In the genomic region with DNA sequence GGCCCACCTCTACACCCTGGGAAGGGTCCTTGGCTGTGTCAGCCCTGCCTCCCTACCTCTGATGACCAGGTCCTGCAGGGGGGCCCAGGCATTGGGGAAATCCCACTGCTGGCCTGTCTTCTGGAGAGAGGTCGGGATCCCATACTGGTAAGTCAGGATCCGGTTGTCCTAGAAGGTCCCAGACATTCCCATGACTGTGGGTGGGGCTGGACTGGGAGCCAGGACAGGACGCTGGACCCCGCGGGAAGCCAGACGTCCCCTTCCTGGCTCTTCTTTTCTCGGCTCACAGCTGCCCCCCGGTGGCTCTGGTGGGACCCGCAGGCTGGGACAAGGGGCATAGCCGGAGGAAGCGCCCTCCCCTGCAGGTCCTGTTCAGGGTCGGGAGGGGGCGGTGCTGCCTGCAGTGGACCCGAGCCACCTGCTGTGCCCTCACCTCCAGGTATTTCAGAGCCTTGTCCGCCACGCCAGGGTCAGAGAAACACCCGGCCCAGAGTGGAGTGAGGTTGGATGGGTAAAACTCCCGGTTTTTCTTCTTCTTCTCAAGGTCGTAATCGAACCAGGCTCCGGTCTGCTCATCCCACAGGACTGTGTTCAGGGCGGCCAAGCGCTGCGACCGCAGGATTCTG, we compare ENCODE assay signal across 1 cellular context.
TF ChIP-seq lines count a peak whose summit lies in the region.

No MANE protein-coding gene starts in this region.

TF ChIP-seq in SK-N-SH, 30 proteins besides CTCF, POLR2A, EP300 and RAD21:
- TF ChIP-seq FOXM1 (IDR thresholded peaks at IDR 0.05; ENCODE audit: low read depth) (0 out of 2 replicates have a peak, but pooled peaks have one; percentile 23), EZH2phosphoT487 (IDR thresholded peaks at IDR 0.05; ENCODE audit: borderline replicate concordance, low read depth) (no peak), TCF12 (IDR thresholded peaks at IDR 0.05) (no peak), RXRA (IDR thresholded peaks at IDR 0.05; ENCODE audit: borderline replicate concordance, low read depth) (no peak), NFIC (IDR thresholded peaks at IDR 0.05; ENCODE audit: borderline replicate concordance) (no peak), NRF1 (IDR thresholded peaks at IDR 0.05; ENCODE audit: low read depth, low read length) (no peak), CHD2 (IDR thresholded peaks at IDR 0.05; ENCODE audit: low read length, partially characterized antibody) (peak; percentile 21), FOSL2 (IDR thresholded peaks at IDR 0.05; ENCODE audit: borderline replicate concordance, low read depth) (no peak), SIN3A (IDR thresholded peaks at IDR 0.05; ENCODE audit: borderline replicate concordance, low read depth, low read length) (peak; percentile 59; the same call in 1 of the 2 replicates), SMC3 (IDR thresholded peaks at IDR 0.05; ENCODE audit: low read depth, low read length) (peak; percentile 83), POLR2AphosphoS5 (IDR thresholded peaks at IDR 0.05; ENCODE audit: low read depth, low read length) (peak; percentile 51; the same call in 1 of the 2 replicates), RCOR1 (IDR thresholded peaks at IDR 0.05; ENCODE audit: low read length) (peak; percentile 57)
- TF ChIP-seq, protein P1, sequence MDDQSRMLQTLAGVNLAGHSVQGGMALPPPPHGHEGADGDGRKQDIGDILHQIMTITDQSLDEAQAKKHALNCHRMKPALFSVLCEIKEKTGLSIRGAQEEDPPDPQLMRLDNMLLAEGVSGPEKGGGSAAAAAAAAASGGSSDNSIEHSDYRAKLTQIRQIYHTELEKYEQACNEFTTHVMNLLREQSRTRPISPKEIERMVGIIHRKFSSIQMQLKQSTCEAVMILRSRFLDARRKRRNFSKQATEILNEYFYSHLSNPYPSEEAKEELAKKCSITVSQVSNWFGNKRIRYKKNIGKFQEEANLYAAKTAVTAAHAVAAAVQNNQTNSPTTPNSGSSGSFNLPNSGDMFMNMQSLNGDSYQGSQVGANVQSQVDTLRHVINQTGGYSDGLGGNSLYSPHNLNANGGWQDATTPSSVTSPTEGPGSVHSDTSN (IDR thresholded peaks at IDR 0.05): peak; percentile 12; the same call in 1 of the 2 replicates
- TF ChIP-seq, protein P2, sequence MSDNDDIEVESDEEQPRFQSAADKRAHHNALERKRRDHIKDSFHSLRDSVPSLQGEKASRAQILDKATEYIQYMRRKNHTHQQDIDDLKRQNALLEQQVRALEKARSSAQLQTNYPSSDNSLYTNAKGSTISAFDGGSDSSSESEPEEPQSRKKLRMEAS (IDR thresholded peaks at IDR 0.05; ENCODE audit: low read depth): no peak
- TF ChIP-seq, protein P3, sequence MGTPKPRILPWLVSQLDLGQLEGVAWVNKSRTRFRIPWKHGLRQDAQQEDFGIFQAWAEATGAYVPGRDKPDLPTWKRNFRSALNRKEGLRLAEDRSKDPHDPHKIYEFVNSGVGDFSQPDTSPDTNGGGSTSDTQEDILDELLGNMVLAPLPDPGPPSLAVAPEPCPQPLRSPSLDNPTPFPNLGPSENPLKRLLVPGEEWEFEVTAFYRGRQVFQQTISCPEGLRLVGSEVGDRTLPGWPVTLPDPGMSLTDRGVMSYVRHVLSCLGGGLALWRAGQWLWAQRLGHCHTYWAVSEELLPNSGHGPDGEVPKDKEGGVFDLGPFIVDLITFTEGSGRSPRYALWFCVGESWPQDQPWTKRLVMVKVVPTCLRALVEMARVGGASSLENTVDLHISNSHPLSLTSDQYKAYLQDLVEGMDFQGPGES (IDR thresholded peaks at IDR 0.05; ENCODE audit: low read depth, low read length): no peak
- TF ChIP-seq, protein P4, sequence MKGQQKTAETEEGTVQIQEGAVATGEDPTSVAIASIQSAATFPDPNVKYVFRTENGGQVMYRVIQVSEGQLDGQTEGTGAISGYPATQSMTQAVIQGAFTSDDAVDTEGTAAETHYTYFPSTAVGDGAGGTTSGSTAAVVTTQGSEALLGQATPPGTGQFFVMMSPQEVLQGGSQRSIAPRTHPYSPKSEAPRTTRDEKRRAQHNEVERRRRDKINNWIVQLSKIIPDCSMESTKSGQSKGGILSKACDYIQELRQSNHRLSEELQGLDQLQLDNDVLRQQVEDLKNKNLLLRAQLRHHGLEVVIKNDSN (IDR thresholded peaks at IDR 0.05; ENCODE audit: borderline replicate concordance, low read depth): no peak
- TF ChIP-seq, protein P5, sequence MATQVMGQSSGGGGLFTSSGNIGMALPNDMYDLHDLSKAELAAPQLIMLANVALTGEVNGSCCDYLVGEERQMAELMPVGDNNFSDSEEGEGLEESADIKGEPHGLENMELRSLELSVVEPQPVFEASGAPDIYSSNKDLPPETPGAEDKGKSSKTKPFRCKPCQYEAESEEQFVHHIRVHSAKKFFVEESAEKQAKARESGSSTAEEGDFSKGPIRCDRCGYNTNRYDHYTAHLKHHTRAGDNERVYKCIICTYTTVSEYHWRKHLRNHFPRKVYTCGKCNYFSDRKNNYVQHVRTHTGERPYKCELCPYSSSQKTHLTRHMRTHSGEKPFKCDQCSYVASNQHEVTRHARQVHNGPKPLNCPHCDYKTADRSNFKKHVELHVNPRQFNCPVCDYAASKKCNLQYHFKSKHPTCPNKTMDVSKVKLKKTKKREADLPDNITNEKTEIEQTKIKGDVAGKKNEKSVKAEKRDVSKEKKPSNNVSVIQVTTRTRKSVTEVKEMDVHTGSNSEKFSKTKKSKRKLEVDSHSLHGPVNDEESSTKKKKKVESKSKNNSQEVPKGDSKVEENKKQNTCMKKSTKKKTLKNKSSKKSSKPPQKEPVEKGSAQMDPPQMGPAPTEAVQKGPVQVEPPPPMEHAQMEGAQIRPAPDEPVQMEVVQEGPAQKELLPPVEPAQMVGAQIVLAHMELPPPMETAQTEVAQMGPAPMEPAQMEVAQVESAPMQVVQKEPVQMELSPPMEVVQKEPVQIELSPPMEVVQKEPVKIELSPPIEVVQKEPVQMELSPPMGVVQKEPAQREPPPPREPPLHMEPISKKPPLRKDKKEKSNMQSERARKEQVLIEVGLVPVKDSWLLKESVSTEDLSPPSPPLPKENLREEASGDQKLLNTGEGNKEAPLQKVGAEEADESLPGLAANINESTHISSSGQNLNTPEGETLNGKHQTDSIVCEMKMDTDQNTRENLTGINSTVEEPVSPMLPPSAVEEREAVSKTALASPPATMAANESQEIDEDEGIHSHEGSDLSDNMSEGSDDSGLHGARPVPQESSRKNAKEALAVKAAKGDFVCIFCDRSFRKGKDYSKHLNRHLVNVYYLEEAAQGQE (IDR thresholded peaks at IDR 0.05; ENCODE audit: low read depth, low read length): 0 out of 2 replicates have a peak, but pooled peaks have one; percentile 36
